In genomic region chr19:17830567-17831418, GRCh38 we compare ENCODE assay signal across 10 cellular contexts. TPM values are rescaled to one million over a fixed set of nuclear protein-coding genes. Genes with fewer than 3 reads are reported as not detected.
DNase-seq lines count a peak whose midpoint lies in the region; ATAC-seq and TF ChIP-seq lines count a peak whose summit lies in the region.
"Had no signal": no experiment of that assay in that cellular context is flagged by ENCODE, and none has a peak within 500 bp of the region (broad histone marks: within the 10 kb centered on the region; RNA-seq: fewer than 3 reads in every experiment).

No MANE protein-coding gene starts in this region.

- peaks cover 63% of the 10 kb centered on the region for H3K36me3 Mint-ChIP-seq in activated naive CD4-positive, alpha-beta T cell treated with anti-CD3 and anti-CD28 coated beads for 36 hours (ENCODE audit: low read depth)

- H3K9me3 ChIP-seq in cardiac muscle cell (ENCODE audit: low read depth): no peaks in the 10 kb centered on the region
- no peaks in the 10 kb centered on the region for H3K9me3 ChIP-seq in parathyroid adenoma (ENCODE audit: control insufficient read depth, low read length)

- H3K4me1 ChIP-seq in cardiac muscle cell (ENCODE audit: low read depth): no peaks in the 10 kb centered on the region
- no peaks in the 10 kb centered on the region for H3K4me1 ChIP-seq in parathyroid adenoma
- H3K4me1 ChIP-seq: BLaER1 had no signal

- H3K4me3 ChIP-seq in cardiac muscle cell: peak overlapping the region; percentile 15
- no peak overlapping the region for H3K4me3 ChIP-seq in parathyroid adenoma (ENCODE audit: low read depth, low read length)
- H3K4me3 ChIP-seq: BLaER1 had no signal

- H3K9me3 Mint-ChIP-seq in activated naive CD4-positive, alpha-beta T cell treated with anti-CD3 and anti-CD28 coated beads for 36 hours: peaks cover 3% of the 10 kb centered on the region

- peak overlapping the region; percentile 15 for H3K27ac ChIP-seq in cardiac muscle cell
- H3K27ac ChIP-seq in parathyroid adenoma: no peak overlapping the region
- H3K27ac ChIP-seq: BLaER1 had no signal

- H3K27me3 ChIP-seq in cardiac muscle cell (no peaks in the 10 kb centered on the region), parathyroid adenoma (ENCODE audit: control insufficient read depth, insufficient read depth, low read length) (no peaks in the 10 kb centered on the region)
- H3K27me3 ChIP-seq: BLaER1 had no signal

- no peaks in the 10 kb centered on the region for H3K27me3 Mint-ChIP-seq in activated naive CD4-positive, alpha-beta T cell treated with anti-CD3 and anti-CD28 coated beads for 36 hours (ENCODE audit: low read depth)

- no peak overlapping the region for H3K27ac Mint-ChIP-seq in activated naive CD4-positive, alpha-beta T cell treated with anti-CD3 and anti-CD28 coated beads for 36 hours

- intact Hi-C loops in activated naive CD4-positive, alpha-beta T cell treated with anti-CD3 and anti-CD28 coated beads for 36 hours (cut with micrococcal nuclease): no loop called here

- H3K36me3 ChIP-seq in cardiac muscle cell (no peaks in the 10 kb centered on the region), parathyroid adenoma (ENCODE audit: control insufficient read depth, insufficient read depth, low read length) (no peaks in the 10 kb centered on the region)

- no peak for TF ChIP-seq CTCF in cardiac muscle cell (IDR thresholded peaks at IDR 0.05; ENCODE audit: low read depth, low read length)
- no peak for TF ChIP-seq CTCF in parathyroid adenoma (IDR thresholded peaks at IDR 0.05)

- H2AFZ ChIP-seq in parathyroid adenoma: peak overlapping the region; percentile 68

- CTCF ChIA-PET in activated naive CD4-positive, alpha-beta T cell treated with anti-CD3 and anti-CD28 coated beads for 36 hours (lab: Charles Lee): interaction anchor here (1.8 kb wide), 1 partner anchor 29 kb away, joined by 5 read pairs; the partner anchor contains the start of gene RPL18A

- H3K79me2 ChIP-seq in parathyroid adenoma: no peaks in the 10 kb centered on the region

- DNase-seq in SIG-M5 treated with dmso at 0.1 percent for 504 hours (lab: John Stamatoyannopoulos, UW; ENCODE audit: unreplicated experiment) (peak; percentile 4), SIG-M5 (lab: John Stamatoyannopoulos, UW) (no peak), NCI-H526 (lab: John Stamatoyannopoulos, UW) (peak; percentile 67 to 87), cardiac muscle cell (ENCODE audit: low read depth in 1 of 2, low spot score in 1 of 2) (peak; percentile 67 to 86)
- DNase-seq in activated naive CD4-positive, alpha-beta T cell treated with anti-CD3 and anti-CD28 coated beads for 36 hours: peak; percentile 66

- ATAC-seq in GM19324 (IDR thresholded peaks at IDR 0.05; ENCODE audit: low FRiP score, unreplicated experiment) (no peak), GM21526 (IDR thresholded peaks at IDR 0.05; ENCODE audit: low FRiP score, unreplicated experiment) (no peak)

- H3K4me2 ChIP-seq in parathyroid adenoma (ENCODE audit: low read length): peak overlapping the region; percentile 46
- H3K4me2 ChIP-seq: BLaER1 had no signal

- peaks cover 9% of the 10 kb centered on the region for H3K4me1 Mint-ChIP-seq in activated naive CD4-positive, alpha-beta T cell treated with anti-CD3 and anti-CD28 coated beads for 36 hours (ENCODE audit: low read depth)

- H3K9ac ChIP-seq in parathyroid adenoma: no peak overlapping the region
- H3K9ac ChIP-seq: BLaER1 had no signal

- no peak overlapping the region for H3K4me3 Mint-ChIP-seq in activated naive CD4-positive, alpha-beta T cell treated with anti-CD3 and anti-CD28 coated beads for 36 hours

RNA-seq across cellular contexts. Expression of gene INSL3, which starts 9.5 kb away (rescaled TPM):
- total RNA-seq in activated naive CD4-positive, alpha-beta T cell treated with anti-CD3 and anti-CD28 coated beads for 36 hours: 1 to 10 TPM; 5.7 to 5.9 TPM
- total RNA-seq in cardiac muscle cell: 0.25 and 0.63 TPM in 2 replicates
- polyA plus RNA-seq in cardiac muscle cell: 0.47 TPM in 1 of 2 replicates, not detected in the other

RNA-seq across cellular contexts. Expression of gene JAK3, which starts 17.0 kb away (rescaled TPM):
- total RNA-seq in activated naive CD4-positive, alpha-beta T cell treated with anti-CD3 and anti-CD28 coated beads for 36 hours: 100 to 1,000 TPM; 231 to 235 TPM
- 3.2 and 14.5 TPM in 2 replicates for total RNA-seq in cardiac muscle cell
- polyA plus RNA-seq in cardiac muscle cell: 1.5 and 11.0 TPM in 2 replicates

RNA-seq across cellular contexts. Expression of gene RPL18A, which starts 28.9 kb away (rescaled TPM):
- 1,000 to 10,000 TPM; 4,021 to 4,160 TPM for total RNA-seq in activated naive CD4-positive, alpha-beta T cell treated with anti-CD3 and anti-CD28 coated beads for 36 hours
- 1,484 and 1,728 TPM in 2 replicates for total RNA-seq in cardiac muscle cell
- 930 and 1,120 TPM in 2 replicates for polyA plus RNA-seq in cardiac muscle cell

RNA-seq across cellular contexts. Expression of gene B3GNT3, which starts 35.9 kb away (rescaled TPM):
- total RNA-seq in activated naive CD4-positive, alpha-beta T cell treated with anti-CD3 and anti-CD28 coated beads for 36 hours: under 1 TPM; 0.17 to 0.19 TPM
- total RNA-seq in cardiac muscle cell: not detected in 2 replicates
- 0.55 TPM in 1 of 2 replicates, not detected in the other for polyA plus RNA-seq in cardiac muscle cell
- total RNA-seq: activated CD8-positive, alpha-beta memory T cell treated with anti-CD3 and anti-CD28 coated beads for 36 hours had no signal

RNA-seq across cellular contexts. Expression of gene SLC5A5, which starts 41.0 kb away (rescaled TPM):
- 1 to 10 TPM; 1.1 to 1.2 TPM for total RNA-seq in activated naive CD4-positive, alpha-beta T cell treated with anti-CD3 and anti-CD28 coated beads for 36 hours
- 0.04 and 0.21 TPM in 2 replicates for total RNA-seq in cardiac muscle cell
- not detected in 2 replicates for polyA plus RNA-seq in cardiac muscle cell

Comparison
In these comparisons a context has a peak if more than half of its experiments do, and no peak if none do; other contexts are left out.
1. RNA of gene JAK3, which starts 17.0 kb away (total RNA-seq): 231 to 235 TPM in activated naive CD4-positive, alpha-beta T cell treated with anti-CD3 and anti-CD28 coated beads for 36 hours; 3.2 to 14.5 TPM in cardiac muscle cell; every median in the first group is over 10 times any median in the second.